ENCODE assay signal across 1 cellular context in genomic region chr19:48513289-48514122, GRCh38.
A peak's percentile ranks its signal among the peaks of the same experiment; 100 is the strongest.
TF ChIP-seq lines count a peak whose summit lies in the region.

No MANE protein-coding gene starts in this region.

TF ChIP-seq in HCT116, 20 proteins besides CTCF, POLR2A, EP300 and RAD21 (continued from another document):
- TF ChIP-seq EGR1 (IDR thresholded peaks at IDR 0.05; ENCODE audit: low read depth) (no peak), YY1 (IDR thresholded peaks at IDR 0.05; ENCODE audit: extremely low read depth, insufficient replicate concordance, low read depth, low read length) (peak; percentile 50)
